Comparison of ENCODE assay signal across 16 cellular contexts in the genomic region with DNA sequence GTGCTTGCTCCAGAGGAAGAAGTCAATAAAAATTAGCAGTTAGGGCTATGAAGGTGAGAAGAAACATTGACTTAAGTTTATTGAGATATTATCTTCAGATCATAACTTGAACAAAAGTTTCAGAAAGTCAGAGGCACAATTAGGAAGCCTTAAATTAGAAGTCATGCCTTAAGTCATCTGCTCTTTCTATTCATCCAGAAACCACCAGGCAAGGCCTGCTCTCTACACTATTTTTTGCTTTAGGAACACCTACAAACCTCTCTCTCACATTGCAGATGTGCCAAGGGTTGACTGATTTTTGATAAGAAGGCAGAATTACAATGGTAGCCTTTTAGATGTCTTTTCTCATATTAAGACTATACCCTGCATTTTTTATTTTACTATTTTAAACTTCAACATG.
A peak's percentile ranks its signal among the peaks of the same experiment; 100 is the strongest.
DNase-seq lines count a peak whose midpoint lies in the region; ATAC-seq and TF ChIP-seq lines count a peak whose summit lies in the region.
"Had no signal": no experiment of that assay in that cellular context is flagged by ENCODE, and none has a peak within 500 bp of the region (broad histone marks: within the 10 kb centered on the region; RNA-seq: fewer than 3 reads in every experiment).

No MANE protein-coding gene starts in this region.

- H3K36me3 Mint-ChIP-seq in glutamatergic neuron (ENCODE audit: unreplicated experiment) (no peaks in the 10 kb centered on the region), Calu3 (ENCODE audit: insufficient read depth, unreplicated experiment) (no peaks in the 10 kb centered on the region)

- H3K27me3 Mint-ChIP-seq in glutamatergic neuron (ENCODE audit: unreplicated experiment) (no peaks in the 10 kb centered on the region), Calu3 (ENCODE audit: unreplicated experiment) (no peaks in the 10 kb centered on the region)
- H3K27me3 Mint-ChIP-seq: CD4-positive, alpha-beta T cell had no signal

- TF ChIP-seq CTCF in glutamatergic neuron (IDR thresholded peaks at IDR 0.05; ENCODE audit: partially characterized antibody, unreplicated experiment) (no peak), Calu3 (IDR thresholded peaks at IDR 0.05; ENCODE audit: unreplicated experiment) (no peak)

- H3K4me1 Mint-ChIP-seq in glutamatergic neuron (ENCODE audit: low read depth, unreplicated experiment) = no peaks in the 10 kb centered on the region
- H3K4me1 Mint-ChIP-seq in Calu3 (ENCODE audit: low read depth, unreplicated experiment) = no peaks in the 10 kb centered on the region

- H3K27ac Mint-ChIP-seq in glutamatergic neuron (ENCODE audit: unreplicated experiment) = no peak overlapping the region
- H3K27ac Mint-ChIP-seq in Calu3 (ENCODE audit: unreplicated experiment) = no peak overlapping the region
- H3K27ac Mint-ChIP-seq: CD4-positive, alpha-beta T cell; GM23338 had no signal

- ATAC-seq in GM18511 (IDR thresholded peaks at IDR 0.05; ENCODE audit: unreplicated experiment) (peak; percentile 52), GM21360 (IDR thresholded peaks at IDR 0.05; ENCODE audit: unreplicated experiment) (peak; percentile 57), HG03432 (IDR thresholded peaks at IDR 0.05; ENCODE audit: unreplicated experiment) (peak; percentile 75)
- ATAC-seq: GM23338, K562 had no signal

- CTCF ChIA-PET in Calu3 (lab: Charles Lee) = no interaction called here

- BruUV-seq in Calu3 (replicated peaks; lab: Mats Ljungman, UMichigan) = no TSS peak

- intact Hi-C loops in Calu3 (cut with micrococcal nuclease; ENCODE audit: unreplicated experiment) = no loop called here

- H3K4me3 Mint-ChIP-seq in glutamatergic neuron (ENCODE audit: unreplicated experiment) = no peak overlapping the region
- H3K4me3 Mint-ChIP-seq in Calu3 (ENCODE audit: low read depth, unreplicated experiment) = no peak overlapping the region
- H3K4me3 Mint-ChIP-seq: CD4-positive, alpha-beta T cell; GM23338 had no signal

- H3K9me3 Mint-ChIP-seq in glutamatergic neuron (ENCODE audit: unreplicated experiment) (no peaks in the 10 kb centered on the region), Calu3 (ENCODE audit: low read depth, unreplicated experiment) (no peaks in the 10 kb centered on the region)
- H3K9me3 Mint-ChIP-seq: GM23338 had no signal

- DNase-seq in glutamatergic neuron (no peak), Calu3 (no peak), SK-N-DZ (ENCODE audit: low spot score) (no peak)
- no peak for DNase-seq in stimulated activated CD4-positive, alpha-beta T cell treated with anti-CD3 and anti-CD28 coated beads, Interleukin-4, amount 100 ng/mL, for 24 hours
- DNase-seq: AML-193; Caco-2; CD4-positive, alpha-beta T cell; DND-41; EL; HCEC 1CT; IMR-90 had no signal
